Comparison of ENCODE assay signal across 15 cellular contexts in the genomic region with DNA sequence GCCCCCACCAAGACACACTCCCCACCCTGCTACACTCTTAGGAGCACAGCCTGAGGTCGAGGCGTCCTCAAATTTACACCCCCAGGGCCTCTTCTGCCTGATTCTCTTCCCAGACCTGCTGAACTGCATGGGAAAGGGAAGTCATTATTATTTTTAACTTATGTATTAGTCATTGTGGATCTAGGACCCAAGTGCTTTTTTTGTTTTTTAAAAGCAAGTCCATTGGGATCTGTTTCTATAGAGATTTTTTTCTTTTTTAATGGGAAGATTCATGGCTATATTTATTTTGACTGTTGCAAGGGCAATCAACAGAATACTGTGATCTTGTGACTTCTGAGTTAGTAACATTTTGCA.
A peak's percentile ranks its signal among the peaks of the same experiment; 100 is the strongest.
DNase-seq lines count a peak whose midpoint lies in the region; ATAC-seq and TF ChIP-seq lines count a peak whose summit lies in the region.
"Had no signal": no experiment of that assay in that cellular context is flagged by ENCODE, and none has a peak within 500 bp of the region (broad histone marks: within the 10 kb centered on the region; RNA-seq: fewer than 3 reads in every experiment).

No MANE protein-coding gene starts in this region.

- no peaks in the 10 kb centered on the region for H3K27me3 Mint-ChIP-seq in stimulated activated naive CD8-positive, alpha-beta T cell treated with anti-CD3 and anti-CD28 coated beads, Interleukin-15, amount 100 ng/mL, for 72 hours
- no peaks in the 10 kb centered on the region for H3K27me3 Mint-ChIP-seq in osteocyte (ENCODE audit: unreplicated experiment)
- peaks cover 0 to 5% (median 2%) of the 10 kb centered on the region in 3 donors for H3K27me3 Mint-ChIP-seq in CD14-positive monocyte (ENCODE audit: low read depth in 3 of 3)
- no peaks in the 10 kb centered on the region for H3K27me3 Mint-ChIP-seq in activated CD4-positive, alpha-beta T cell treated with anti-CD3 and anti-CD28 coated beads for 36 hours
- no peaks in the 10 kb centered on the region for H3K27me3 Mint-ChIP-seq in activated CD4-positive, alpha-beta T cell treated with anti-CD3 and anti-CD28 coated beads, Interleukin-2, amount 10 ng/mL, durations not matched to agents 24 days and 14 days
- H3K27me3 Mint-ChIP-seq: CD8-positive, alpha-beta memory T cell had no signal

- peak overlapping the region; percentile 90 for H3K27ac Mint-ChIP-seq in stimulated activated naive CD8-positive, alpha-beta T cell treated with anti-CD3 and anti-CD28 coated beads, Interleukin-15, amount 100 ng/mL, for 72 hours
- H3K27ac Mint-ChIP-seq in osteocyte (ENCODE audit: unreplicated experiment) (peak overlapping the region; percentile 96), CD14-positive monocyte (no peak overlapping the region)
- H3K27ac Mint-ChIP-seq in activated CD4-positive, alpha-beta T cell treated with anti-CD3 and anti-CD28 coated beads for 36 hours, result no peak overlapping the region
- H3K27ac Mint-ChIP-seq in activated CD4-positive, alpha-beta T cell treated with anti-CD3 and anti-CD28 coated beads, Interleukin-2, amount 10 ng/mL, durations not matched to agents 24 days and 14 days, result no peak overlapping the region

- CTCF ChIA-PET in activated CD4-positive, alpha-beta T cell treated with anti-CD3 and anti-CD28 coated beads for 36 hours (lab: Charles Lee), result no interaction called here

- intact Hi-C loops in dorsolateral prefrontal cortex (cut with DNase I) (no loop called here), CD14-positive monocyte (cut with micrococcal nuclease) (no loop called here)
- intact Hi-C loops in activated CD4-positive, alpha-beta T cell treated with anti-CD3 and anti-CD28 coated beads for 36 hours (cut with DNase I, micrococcal nuclease), result no loop called here
- intact Hi-C loops in activated CD4-positive, alpha-beta T cell treated with anti-CD3 and anti-CD28 coated beads, Interleukin-2, amount 10 ng/mL, durations not matched to agents 24 days and 14 days (cut with micrococcal nuclease), result no loop called here

- peaks cover 18% of the 10 kb centered on the region for H3K4me1 Mint-ChIP-seq in stimulated activated naive CD8-positive, alpha-beta T cell treated with anti-CD3 and anti-CD28 coated beads, Interleukin-15, amount 100 ng/mL, for 72 hours
- H3K4me1 Mint-ChIP-seq in osteocyte (ENCODE audit: unreplicated experiment) (peaks cover 23% of the 10 kb centered on the region), CD14-positive monocyte (no peaks in the 10 kb centered on the region)
- peaks cover 6% of the 10 kb centered on the region for H3K4me1 Mint-ChIP-seq in activated CD4-positive, alpha-beta T cell treated with anti-CD3 and anti-CD28 coated beads for 36 hours
- H3K4me1 Mint-ChIP-seq in activated CD4-positive, alpha-beta T cell treated with anti-CD3 and anti-CD28 coated beads, Interleukin-2, amount 10 ng/mL, durations not matched to agents 24 days and 14 days, result no peaks in the 10 kb centered on the region

- no peak for DNase-seq in stimulated activated naive CD8-positive, alpha-beta T cell treated with anti-CD3 and anti-CD28 coated beads, Interleukin-15, amount 100 ng/mL, for 72 hours
- DNase-seq in stimulated activated naive CD8-positive, alpha-beta T cell treated with anti-CD3 and anti-CD28 coated beads, Interleukin-15, Interleukin-2, amounts not matched to agents 100 U/mL and 50 U/mL, for 24 hours, result no peak
- DNase-seq in dorsolateral prefrontal cortex, result no peak
- no peak for DNase-seq in osteocyte (ENCODE audit: extremely low spot score, unreplicated experiment)
- DNase-seq in CD14-positive monocyte (ENCODE audit: low spot score), result no peak
- DNase-seq in activated CD4-positive, alpha-beta T cell treated with anti-CD3 and anti-CD28 coated beads for 36 hours, result no peak
- no peak for DNase-seq in activated CD4-positive, alpha-beta T cell treated with anti-CD3 and anti-CD28 coated beads, Interleukin-2, amount 10 ng/mL, durations not matched to agents 24 days and 14 days
- DNase-seq: activated effector memory CD4-positive, alpha-beta T cell treated with anti-CD3 and anti-CD28 coated beads, Interleukin-2, amount 50 U/mL, for 16 hours; CD8-positive, alpha-beta memory T cell; effector CD8-positive, alpha-beta T cell; foreskin melanocyte; NCI-H524 treated with DMSO at 0.1 percent for 48 hours had no signal

- H3K27me3 ChIP-seq in dorsolateral prefrontal cortex, result no peaks in the 10 kb centered on the region
- H3K27me3 ChIP-seq: body of pancreas, Peyer's patch had no signal

- TF ChIP-seq CTCF in dorsolateral prefrontal cortex (IDR thresholded peaks at IDR 0.05 in 54 of 56, conservative IDR thresholded peaks at IDR 0.05 in 2 of 56; ENCODE audit: low read depth in 1 of 56, partially characterized antibody in 56 of 56) (no peak), osteocyte (IDR thresholded peaks at IDR 0.05) (no peak), CD14-positive monocyte (IDR thresholded peaks at IDR 0.05) (no peak)

- H3K4me3 Mint-ChIP-seq in stimulated activated naive CD8-positive, alpha-beta T cell treated with anti-CD3 and anti-CD28 coated beads, Interleukin-15, amount 100 ng/mL, for 72 hours, result peak overlapping the region in 1 of 2 donors; percentile 36
- H3K4me3 Mint-ChIP-seq in osteocyte (ENCODE audit: unreplicated experiment) (peak overlapping the region; percentile 61), CD14-positive monocyte (no peak overlapping the region)
- no peak overlapping the region for H3K4me3 Mint-ChIP-seq in activated CD4-positive, alpha-beta T cell treated with anti-CD3 and anti-CD28 coated beads for 36 hours
- no peak overlapping the region for H3K4me3 Mint-ChIP-seq in activated CD4-positive, alpha-beta T cell treated with anti-CD3 and anti-CD28 coated beads, Interleukin-2, amount 10 ng/mL, durations not matched to agents 24 days and 14 days
- H3K4me3 Mint-ChIP-seq: CD8-positive, alpha-beta memory T cell had no signal

- ATAC-seq in stimulated activated naive CD8-positive, alpha-beta T cell treated with anti-CD3 and anti-CD28 coated beads, Interleukin-15, amount 100 ng/mL, for 72 hours, result no peak
- no peak for ATAC-seq in stimulated activated naive CD8-positive, alpha-beta T cell treated with anti-CD3 and anti-CD28 coated beads, Interleukin-15, Interleukin-2, amounts not matched to agents 100 U/mL and 50 U/mL, for 24 hours
- ATAC-seq in HG03571 (IDR thresholded peaks at IDR 0.05; ENCODE audit: unreplicated experiment), result no peak
- no peak for ATAC-seq in activated CD4-positive, alpha-beta T cell treated with anti-CD3 and anti-CD28 coated beads for 36 hours
- ATAC-seq: body of pancreas had no signal

- POLR2A ChIA-PET in activated CD4-positive, alpha-beta T cell treated with anti-CD3 and anti-CD28 coated beads for 36 hours (lab: Charles Lee), result no interaction called here

- peak overlapping the region in 49 of 59 donors; percentile 11 to 76 (median 60) for H3K27ac ChIP-seq in dorsolateral prefrontal cortex
- H3K27ac ChIP-seq: Peyer's patch had no signal

- H3K4me3 ChIP-seq in dorsolateral prefrontal cortex, result no peak overlapping the region
- H3K4me3 ChIP-seq: body of pancreas, Peyer's patch had no signal

- peaks cover 12% of the 10 kb centered on the region for H3K36me3 Mint-ChIP-seq in osteocyte (ENCODE audit: unreplicated experiment)
- H3K36me3 Mint-ChIP-seq in CD14-positive monocyte, result no peaks in the 10 kb centered on the region
- peaks cover 5% of the 10 kb centered on the region for H3K36me3 Mint-ChIP-seq in activated CD4-positive, alpha-beta T cell treated with anti-CD3 and anti-CD28 coated beads for 36 hours (ENCODE audit: low read depth)
- no peaks in the 10 kb centered on the region for H3K36me3 Mint-ChIP-seq in activated CD4-positive, alpha-beta T cell treated with anti-CD3 and anti-CD28 coated beads, Interleukin-2, amount 10 ng/mL, durations not matched to agents 24 days and 14 days (ENCODE audit: low read depth)

- H3K9me3 Mint-ChIP-seq in stimulated activated naive CD8-positive, alpha-beta T cell treated with anti-CD3 and anti-CD28 coated beads, Interleukin-15, amount 100 ng/mL, for 72 hours, result no peaks in the 10 kb centered on the region
- no peaks in the 10 kb centered on the region for H3K9me3 Mint-ChIP-seq in osteocyte (ENCODE audit: unreplicated experiment)
- peaks cover 0 to 10% (median 2%) of the 10 kb centered on the region in 7 donors for H3K9me3 Mint-ChIP-seq in CD14-positive monocyte
- no peaks in the 10 kb centered on the region for H3K9me3 Mint-ChIP-seq in activated CD4-positive, alpha-beta T cell treated with anti-CD3 and anti-CD28 coated beads for 36 hours (ENCODE audit: low read depth)
- H3K9me3 Mint-ChIP-seq in activated CD4-positive, alpha-beta T cell treated with anti-CD3 and anti-CD28 coated beads, Interleukin-2, amount 10 ng/mL, durations not matched to agents 24 days and 14 days, result no peaks in the 10 kb centered on the region
- H3K9me3 Mint-ChIP-seq: CD8-positive, alpha-beta memory T cell had no signal

Comparison
In these comparisons a context has a peak if more than half of its experiments do, and no peak if none do; other contexts are left out.
1. H3K27ac Mint-ChIP-seq: peak in stimulated activated naive CD8-positive, alpha-beta T cell treated with anti-CD3 and anti-CD28 coated beads, Interleukin-15, amount 100 ng/mL, for 72 hours (2 of 2) and osteocyte (single experiment); none in CD14-positive monocyte (0 of 7), activated CD4-positive, alpha-beta T cell treated with anti-CD3 and anti-CD28 coated beads for 36 hours (single experiment) and activated CD4-positive, alpha-beta T cell treated with anti-CD3 and anti-CD28 coated beads, Interleukin-2, amount 10 ng/mL, durations not matched to agents 24 days and 14 days (single experiment).